In genomic region chr2:179059026-179059680, GRCh38 we compare ENCODE assay signal across 10 cellular contexts. TPM values are rescaled to one million over a fixed set of nuclear protein-coding genes. Genes with fewer than 3 reads are reported as not detected.
DNase-seq lines count a peak whose midpoint lies in the region; ATAC-seq and TF ChIP-seq lines count a peak whose summit lies in the region.
"Had no signal": no experiment of that assay in that cellular context is flagged by ENCODE, and none has a peak within 500 bp of the region (broad histone marks: within the 10 kb centered on the region; RNA-seq: fewer than 3 reads in every experiment).

No MANE protein-coding gene starts in this region.

- H3K4me3 ChIP-seq in DOHH2 (ENCODE audit: low read length), result peak overlapping the region; percentile 58
- H3K4me3 ChIP-seq: heart left ventricle had no signal

- H3K4me1 ChIP-seq in DOHH2 (ENCODE audit: control insufficient read depth, low read length), result peaks cover 29% of the 10 kb centered on the region

- H4K20me1 ChIP-seq in DOHH2 (ENCODE audit: control insufficient read depth, insufficient read depth, low read depth, low read length), result no peaks in the 10 kb centered on the region

- peaks cover 5% of the 10 kb centered on the region for H3K4me1 Mint-ChIP-seq in endothelial cell (ENCODE audit: unreplicated experiment)
- no peaks in the 10 kb centered on the region for H3K4me1 Mint-ChIP-seq in activated T-helper 17 cell treated with anti-CD3 and anti-CD28 coated beads, Interleukin-2, amount 50 U/mL, for 72 hours

- H3K79me2 ChIP-seq in DOHH2 (ENCODE audit: control insufficient read depth, low read length), result no peaks in the 10 kb centered on the region

- DNase-seq in RPMI8226, result peak; percentile 44
- DNase-seq in OCI-M2 (lab: John Stamatoyannopoulos, UW; ENCODE audit: unreplicated experiment), result no peak
- no peak for DNase-seq in endothelial cell (ENCODE audit: low spot score)
- DNase-seq in NCI-H1694 treated with DMSO at 0.1 percent for 48 hours (lab: John Stamatoyannopoulos, UW), result no peak
- DNase-seq: activated T-cell treated with anti-CD3 and anti-CD28 coated beads, Interleukin-2, amount 50 U/mL, for 1 hour; heart left ventricle had no signal

- H3K27ac ChIP-seq in DOHH2 (ENCODE audit: low read depth, low read length), result peak overlapping the region; percentile 88

- no peaks in the 10 kb centered on the region for H3K27me3 ChIP-seq in DOHH2 (ENCODE audit: control insufficient read depth, low read length)
- H3K27me3 ChIP-seq: heart left ventricle had no signal

- no peaks in the 10 kb centered on the region for H3K36me3 ChIP-seq in DOHH2 (ENCODE audit: control insufficient read depth, low read length)
- H3K36me3 ChIP-seq: heart left ventricle had no signal

- H3K9me3 ChIP-seq in DOHH2 (ENCODE audit: control insufficient read depth, insufficient read depth, low read length), result no peaks in the 10 kb centered on the region
- H3K9me3 ChIP-seq: heart left ventricle had no signal

- no peaks in the 10 kb centered on the region for H3K36me3 Mint-ChIP-seq in endothelial cell (ENCODE audit: low read depth, unreplicated experiment)
- H3K36me3 Mint-ChIP-seq in activated T-helper 17 cell treated with anti-CD3 and anti-CD28 coated beads, Interleukin-2, amount 50 U/mL, for 72 hours (ENCODE audit: low read depth), result no peaks in the 10 kb centered on the region

- peak overlapping the region; percentile 70 for H3K4me2 ChIP-seq in DOHH2 (ENCODE audit: low read length)

- H3K9me2 ChIP-seq in DOHH2 (replicated peaks; ENCODE audit: control insufficient read depth, low read length), result no peaks in the 10 kb centered on the region

- peak; percentile 94 for ATAC-seq in GM21360 (IDR thresholded peaks at IDR 0.05; ENCODE audit: unreplicated experiment)
- ATAC-seq in HG03103 (IDR thresholded peaks at IDR 0.05; ENCODE audit: low read depth, unreplicated experiment), result peak; percentile 95
- no peak for ATAC-seq in activated T-helper 17 cell treated with anti-CD3 and anti-CD28 coated beads, Interleukin-2, amount 50 U/mL, for 72 hours (replicated peaks)

- TF ChIP-seq CTCF in DOHH2 (IDR thresholded peaks at IDR 0.05; ENCODE audit: low read depth, low read length, poor library complexity, severe bottlenecking) (no peak), endothelial cell (IDR thresholded peaks at IDR 0.05; ENCODE audit: unreplicated experiment) (no peak)

- H3K4me3 Mint-ChIP-seq in endothelial cell (ENCODE audit: unreplicated experiment), result no peak overlapping the region
- H3K4me3 Mint-ChIP-seq in activated T-helper 17 cell treated with anti-CD3 and anti-CD28 coated beads, Interleukin-2, amount 50 U/mL, for 72 hours, result no peak overlapping the region

- peaks cover 2% of the 10 kb centered on the region for H3K27me3 Mint-ChIP-seq in endothelial cell (ENCODE audit: unreplicated experiment)
- no peaks in the 10 kb centered on the region for H3K27me3 Mint-ChIP-seq in activated T-helper 17 cell treated with anti-CD3 and anti-CD28 coated beads, Interleukin-2, amount 50 U/mL, for 72 hours

- no peaks in the 10 kb centered on the region for H3K9me3 Mint-ChIP-seq in endothelial cell (ENCODE audit: unreplicated experiment)
- H3K9me3 Mint-ChIP-seq in activated T-helper 17 cell treated with anti-CD3 and anti-CD28 coated beads, Interleukin-2, amount 50 U/mL, for 72 hours, result no peaks in the 10 kb centered on the region

- peaks cover 6% of the 10 kb centered on the region; the same call in 1 of the 2 replicates for H3F3A ChIP-seq in DOHH2 (ENCODE audit: control insufficient read depth, insufficient read depth)

- H3K27ac Mint-ChIP-seq in endothelial cell (ENCODE audit: unreplicated experiment), result no peak overlapping the region
- H3K27ac Mint-ChIP-seq in activated T-helper 17 cell treated with anti-CD3 and anti-CD28 coated beads, Interleukin-2, amount 50 U/mL, for 72 hours, result no peak overlapping the region

RNA-seq across cellular contexts. Expression of gene CCDC141, which starts 9.2 kb away (rescaled TPM):
- 0.67 TPM for total RNA-seq in endothelial cell (ENCODE audit: unreplicated experiment)
- 1 to 10 TPM; 1.9 to 2.1 TPM for total RNA-seq in activated T-helper 17 cell treated with anti-CD3 and anti-CD28 coated beads, Interleukin-2, amount 50 U/mL, for 72 hours
